In the genomic region with DNA sequence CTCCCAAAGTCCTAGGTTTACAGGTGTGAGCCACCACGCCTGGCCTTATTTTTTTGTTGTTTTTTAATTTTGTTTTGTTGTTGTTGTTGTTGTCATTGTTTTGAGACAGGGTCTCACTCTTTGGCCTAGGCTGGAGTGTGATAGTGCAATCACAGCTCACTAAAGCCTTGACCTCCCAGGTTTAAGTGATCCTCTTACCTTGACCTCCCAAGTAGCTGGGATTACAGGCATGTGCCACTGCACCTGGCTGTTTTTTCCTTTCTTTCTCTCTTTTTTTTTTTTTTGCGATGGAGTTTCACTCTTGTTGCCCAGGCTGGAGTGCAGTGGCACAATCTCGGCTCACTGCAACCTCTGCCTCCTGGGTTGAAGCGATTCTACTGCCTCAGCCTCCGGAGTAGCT, we compare ENCODE assay signal across 8 cellular contexts. TPM values are rescaled to one million over a fixed set of nuclear protein-coding genes. Genes with fewer than 3 reads are reported as not detected.
DNase-seq lines count a peak whose midpoint lies in the region; ATAC-seq and TF ChIP-seq lines count a peak whose summit lies in the region.
"Not testable (repeated sequence)": the region's sequence is repeated elsewhere in the genome, so short reads cannot be mapped to it uniquely, and the experiment has no call there.

No MANE protein-coding gene starts in this region.

- H3K27ac Mint-ChIP-seq in Caco-2 (ENCODE audit: unreplicated experiment) (peak overlapping the region; percentile 44), WTC11 (peak overlapping the region; percentile 78), nephron progenitor cell (peak overlapping the region; percentile 62), progenitor cell of endocrine pancreas (peak overlapping the region; percentile 95)
- not testable (repeated sequence) for H3K27ac Mint-ChIP-seq in central memory CD8-positive, alpha-beta T cell (ENCODE audit: low read depth)

- H3K9me2 ChIP-seq in Loucy (replicated peaks; ENCODE audit: low read depth, low read length) = not testable (repeated sequence)

- H3K4me1 Mint-ChIP-seq in Caco-2 (ENCODE audit: low read depth, unreplicated experiment) (peaks cover 73% of the 10 kb centered on the region), WTC11 (peaks cover 48% of the 10 kb centered on the region), nephron progenitor cell (peaks cover 39% of the 10 kb centered on the region), progenitor cell of endocrine pancreas (ENCODE audit: low read depth) (peaks cover 72% of the 10 kb centered on the region)
- peaks cover 55% of the 10 kb centered on the region for H3K4me1 Mint-ChIP-seq in central memory CD8-positive, alpha-beta T cell

- H3K9me3 Mint-ChIP-seq in Caco-2 (ENCODE audit: unreplicated experiment); WTC11; central memory CD8-positive, alpha-beta T cell; nephron progenitor cell; progenitor cell of endocrine pancreas (ENCODE audit: low read depth): not testable (repeated sequence)

- H3K27me3 Mint-ChIP-seq in Caco-2 (ENCODE audit: insufficient read depth, unreplicated experiment); WTC11 (ENCODE audit: low read depth); central memory CD8-positive, alpha-beta T cell; nephron progenitor cell (ENCODE audit: low read depth, poor library complexity); progenitor cell of endocrine pancreas: not testable (repeated sequence)

- intact Hi-C loops in Caco-2 (cut with micrococcal nuclease; ENCODE audit: unreplicated experiment); left ventricle myocardium inferior (cut with micrococcal nuclease); testis (cut with DNase I; ENCODE audit: low total_unique reads): not testable (repeated sequence)

- POLR2A ChIA-PET in Caco-2 (lab: Charles Lee) = interaction anchor here (0.7 to 2.9 kb wide), 2 partner anchors 9 to 14 kb away, joined by 3 to 22 read pairs; a partner anchor contains a TSS
- POLR2A ChIA-PET in WTC11 (lab: Charles Lee) = not testable (repeated sequence)

- 86% methylated on average over 5 of the region's 5 CpGs for WGBS in testis, 2 donors

- not testable (repeated sequence) for BruUV-seq in Caco-2 (replicated peaks; lab: Mats Ljungman, UMichigan)

- peaks cover 51% of the 10 kb centered on the region for H3K36me3 Mint-ChIP-seq in Caco-2 (ENCODE audit: insufficient read depth, unreplicated experiment)
- H3K36me3 Mint-ChIP-seq in WTC11; central memory CD8-positive, alpha-beta T cell (ENCODE audit: insufficient read depth); progenitor cell of endocrine pancreas (ENCODE audit: insufficient read depth): not testable (repeated sequence)
- H3K36me3 Mint-ChIP-seq in nephron progenitor cell (ENCODE audit: low read depth) = peaks cover 32% of the 10 kb centered on the region

- not testable (repeated sequence) for H3K9ac ChIP-seq in Loucy (ENCODE audit: low read depth, low read length, poor library complexity, severe bottlenecking)

- not testable (repeated sequence) for DNase-seq in Caco-2; WTC11 (ENCODE audit: low spot score); central memory CD8-positive, alpha-beta T cell (ENCODE audit: low spot score in 2 of 2); left ventricle myocardium inferior; nephron progenitor cell; progenitor cell of endocrine pancreas (ENCODE audit: low spot score, unreplicated experiment); testis

- H3K36me3 ChIP-seq in Caco-2 (ENCODE audit: control insufficient read depth, insufficient read depth, low read length); Loucy (ENCODE audit: insufficient read depth, low read length); left ventricle myocardium inferior; testis (ENCODE audit: low read depth, missing control alignments): not testable (repeated sequence)

- TF ChIP-seq POLR2A in testis (IDR thresholded peaks at IDR 0.05) = not testable (repeated sequence)

- H3K27ac ChIP-seq in left ventricle myocardium inferior (replicated peaks) = peak overlapping the region; percentile 38
- peak overlapping the region; percentile 31 to 34 for H3K27ac ChIP-seq in testis

- not testable (repeated sequence) for ATAC-seq in WTC11; central memory CD8-positive, alpha-beta T cell (replicated peaks; ENCODE audit: extremely low read depth, poor library complexity, severe bottlenecking)

- peaks cover 82% of the 10 kb centered on the region for H4K20me1 ChIP-seq in Loucy (ENCODE audit: insufficient read depth, low read length, poor library complexity, severe bottlenecking)

- H3K4me2 ChIP-seq in Loucy (ENCODE audit: low read depth, low read length, poor library complexity, severe bottlenecking) = peak overlapping the region; percentile 37

- H3K9me3 ChIP-seq in Caco-2; Loucy (ENCODE audit: insufficient read depth, low read depth, low read length); left ventricle myocardium inferior (replicated peaks); testis: not testable (repeated sequence)

- H3K4me3 Mint-ChIP-seq in Caco-2 (ENCODE audit: unreplicated experiment) = peak overlapping the region; percentile 23
- H3K4me3 Mint-ChIP-seq in WTC11, nephron progenitor cell: not testable (repeated sequence)
- peak overlapping the region; percentile 21 for H3K4me3 Mint-ChIP-seq in central memory CD8-positive, alpha-beta T cell
- H3K4me3 Mint-ChIP-seq in progenitor cell of endocrine pancreas (ENCODE audit: low read depth) = peak overlapping the region; percentile 9

- H3K4me3 ChIP-seq in Caco-2 (ENCODE audit: low read depth, low read length); Loucy (ENCODE audit: low read length, poor library complexity, severe bottlenecking); left ventricle myocardium inferior; testis: not testable (repeated sequence)

- not testable (repeated sequence) for H3K27me3 ChIP-seq in Caco-2 (replicated peaks; ENCODE audit: control insufficient read depth, insufficient read depth, low read length); Loucy (ENCODE audit: insufficient read depth, low read length, poor library complexity, severe bottlenecking); left ventricle myocardium inferior (ENCODE audit: low read depth); testis

- TF ChIP-seq CTCF in Caco-2 (IDR thresholded peaks at IDR 0.05; ENCODE audit: insufficient read depth in 1 of 2, low read depth in 1 of 2, low read length in 1 of 2, severe bottlenecking in 1 of 2, unreplicated experiment in 1 of 2); Loucy (conservative IDR thresholded peaks at IDR 0.05; ENCODE audit: low read length); WTC11 (IDR thresholded peaks at IDR 0.05); left ventricle myocardium inferior (IDR thresholded peaks at IDR 0.05; ENCODE audit: borderline replicate concordance); nephron progenitor cell (IDR thresholded peaks at IDR 0.05); progenitor cell of endocrine pancreas (IDR thresholded peaks at IDR 0.05; ENCODE audit: unreplicated experiment); testis (IDR thresholded peaks at IDR 0.05): not testable (repeated sequence)

- CTCF ChIA-PET in Caco-2 (lab: Charles Lee); WTC11 (lab: Charles Lee): not testable (repeated sequence)

- peaks cover 95% of the 10 kb centered on the region for H3K4me1 ChIP-seq in Caco-2
- H3K4me1 ChIP-seq in Loucy (ENCODE audit: insufficient read depth, low read length, poor library complexity, severe bottlenecking) = peaks cover 39% of the 10 kb centered on the region
- H3K4me1 ChIP-seq in left ventricle myocardium inferior = peaks cover 100% of the 10 kb centered on the region
- peaks cover 21% of the 10 kb centered on the region for H3K4me1 ChIP-seq in testis

- not testable (repeated sequence) for H3F3A ChIP-seq in Loucy (ENCODE audit: low read depth)

- not testable (repeated sequence) for H2AFZ ChIP-seq in Loucy (ENCODE audit: low read length)

- H3K79me2 ChIP-seq in Loucy (ENCODE audit: insufficient read depth, low read length) = peaks cover 99% of the 10 kb centered on the region

RNA-seq across cellular contexts. Expression of a gene that starts 10.1 kb away (rescaled TPM):
- total RNA-seq in Caco-2 (2022) (150 and 167 TPM in 2 replicates), WTC11 (2021) (78.4 to 83.6 TPM (median 83.0 TPM) in 3 replicates), left ventricle myocardium inferior (67.7 TPM), progenitor cell of endocrine pancreas (130 and 136 TPM in 2 replicates), testis (100 to 1,000 TPM; 109 to 162 TPM)
- 56.8 TPM for polyA plus RNA-seq in testis (ENCODE audit: insufficient read depth, low read depth, low replicate concordance)
